ENCODE assay signal across 2 cellular contexts in the genomic region with DNA sequence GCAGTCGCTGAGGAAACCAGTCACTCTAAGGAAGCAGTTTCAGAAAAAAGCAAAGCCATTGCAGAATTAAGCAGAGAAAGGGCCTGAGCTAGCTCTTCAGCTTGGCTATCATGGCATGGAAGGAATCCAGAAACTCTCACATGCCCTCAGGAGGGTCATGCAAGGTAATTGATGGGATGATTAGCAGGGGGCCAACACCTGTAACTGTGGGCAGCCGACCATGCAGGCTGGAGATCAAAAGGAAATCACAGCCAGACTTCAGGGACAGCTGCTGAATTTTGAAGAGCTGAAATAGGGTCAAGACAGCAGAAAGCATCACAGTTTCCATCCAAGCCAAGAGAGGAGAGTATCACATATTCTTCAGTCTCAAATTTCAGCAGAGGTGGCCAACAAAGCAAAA.
TF ChIP-seq lines count a peak whose summit lies in the region.

No MANE protein-coding gene starts in this region.

TF ChIP-seq in GM23338, 12 proteins besides CTCF, POLR2A, EP300 and RAD21 (continued from another document):
- TF ChIP-seq, protein P1, sequence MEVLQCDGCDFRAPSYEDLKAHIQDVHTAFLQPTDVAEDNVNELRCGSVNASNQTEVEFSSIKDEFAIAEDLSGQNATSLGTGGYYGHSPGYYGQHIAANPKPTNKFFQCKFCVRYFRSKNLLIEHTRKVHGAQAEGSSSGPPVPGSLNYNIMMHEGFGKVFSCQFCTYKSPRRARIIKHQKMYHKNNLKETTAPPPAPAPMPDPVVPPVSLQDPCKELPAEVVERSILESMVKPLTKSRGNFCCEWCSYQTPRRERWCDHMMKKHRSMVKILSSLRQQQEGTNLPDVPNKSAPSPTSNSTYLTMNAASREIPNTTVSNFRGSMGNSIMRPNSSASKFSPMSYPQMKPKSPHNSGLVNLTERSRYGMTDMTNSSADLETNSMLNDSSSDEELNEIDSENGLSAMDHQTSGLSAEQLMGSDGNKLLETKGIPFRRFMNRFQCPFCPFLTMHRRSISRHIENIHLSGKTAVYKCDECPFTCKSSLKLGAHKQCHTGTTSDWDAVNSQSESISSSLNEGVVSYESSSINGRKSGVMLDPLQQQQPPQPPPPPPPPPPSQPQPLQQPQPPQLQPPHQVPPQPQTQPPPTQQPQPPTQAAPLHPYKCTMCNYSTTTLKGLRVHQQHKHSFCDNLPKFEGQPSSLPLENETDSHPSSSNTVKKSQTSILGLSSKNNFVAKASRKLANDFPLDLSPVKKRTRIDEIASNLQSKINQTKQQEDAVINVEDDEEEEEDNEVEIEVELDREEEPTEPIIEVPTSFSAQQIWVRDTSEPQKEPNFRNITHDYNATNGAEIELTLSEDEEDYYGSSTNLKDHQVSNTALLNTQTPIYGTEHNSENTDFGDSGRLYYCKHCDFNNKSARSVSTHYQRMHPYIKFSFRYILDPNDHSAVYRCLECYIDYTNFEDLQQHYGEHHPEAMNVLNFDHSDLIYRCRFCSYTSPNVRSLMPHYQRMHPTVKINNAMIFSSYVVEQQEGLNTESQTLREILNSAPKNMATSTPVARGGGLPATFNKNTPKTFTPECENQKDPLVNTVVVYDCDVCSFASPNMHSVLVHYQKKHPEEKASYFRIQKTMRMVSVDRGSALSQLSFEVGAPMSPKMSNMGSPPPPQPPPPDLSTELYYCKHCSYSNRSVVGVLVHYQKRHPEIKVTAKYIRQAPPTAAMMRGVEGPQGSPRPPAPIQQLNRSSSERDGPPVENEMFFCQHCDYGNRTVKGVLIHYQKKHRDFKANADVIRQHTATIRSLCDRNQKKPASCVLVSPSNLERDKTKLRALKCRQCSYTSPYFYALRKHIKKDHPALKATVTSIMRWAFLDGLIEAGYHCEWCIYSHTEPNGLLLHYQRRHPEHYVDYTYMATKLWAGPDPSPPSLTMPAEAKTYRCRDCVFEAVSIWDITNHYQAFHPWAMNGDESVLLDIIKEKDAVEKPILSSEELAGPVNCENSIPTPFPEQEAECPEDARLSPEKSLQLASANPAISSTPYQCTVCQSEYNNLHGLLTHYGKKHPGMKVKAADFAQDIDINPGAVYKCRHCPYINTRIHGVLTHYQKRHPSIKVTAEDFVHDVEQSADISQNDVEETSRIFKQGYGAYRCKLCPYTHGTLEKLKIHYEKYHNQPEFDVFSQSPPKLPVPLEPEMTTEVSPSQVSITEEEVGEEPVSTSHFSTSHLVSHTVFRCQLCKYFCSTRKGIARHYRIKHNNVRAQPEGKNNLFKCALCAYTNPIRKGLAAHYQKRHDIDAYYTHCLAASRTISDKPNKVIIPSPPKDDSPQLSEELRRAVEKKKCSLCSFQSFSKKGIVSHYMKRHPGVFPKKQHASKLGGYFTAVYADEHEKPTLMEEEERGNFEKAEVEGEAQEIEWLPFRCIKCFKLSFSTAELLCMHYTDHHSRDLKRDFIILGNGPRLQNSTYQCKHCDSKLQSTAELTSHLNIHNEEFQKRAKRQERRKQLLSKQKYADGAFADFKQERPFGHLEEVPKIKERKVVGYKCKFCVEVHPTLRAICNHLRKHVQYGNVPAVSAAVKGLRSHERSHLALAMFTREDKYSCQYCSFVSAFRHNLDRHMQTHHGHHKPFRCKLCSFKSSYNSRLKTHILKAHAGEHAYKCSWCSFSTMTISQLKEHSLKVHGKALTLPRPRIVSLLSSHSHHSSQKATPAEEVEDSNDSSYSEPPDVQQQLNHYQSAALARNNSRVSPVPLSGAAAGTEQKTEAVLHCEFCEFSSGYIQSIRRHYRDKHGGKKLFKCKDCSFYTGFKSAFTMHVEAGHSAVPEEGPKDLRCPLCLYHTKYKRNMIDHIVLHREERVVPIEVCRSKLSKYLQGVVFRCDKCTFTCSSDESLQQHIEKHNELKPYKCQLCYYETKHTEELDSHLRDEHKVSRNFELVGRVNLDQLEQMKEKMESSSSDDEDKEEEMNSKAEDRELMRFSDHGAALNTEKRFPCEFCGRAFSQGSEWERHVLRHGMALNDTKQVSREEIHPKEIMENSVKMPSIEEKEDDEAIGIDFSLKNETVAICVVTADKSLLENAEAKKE (CRISPR knock-in tag; IDR thresholded peaks at IDR 0.05): no peak
- TF ChIP-seq ZNF114 (CRISPR knock-in tag; IDR thresholded peaks at IDR 0.05) (no peak), EZH2phosphoT487 (IDR thresholded peaks at IDR 0.05; ENCODE audit: unreplicated experiment) (no peak), EZH2 (IDR thresholded peaks at IDR 0.05; ENCODE audit: low read depth, unreplicated experiment) (no peak), POLR2AphosphoS5 (IDR thresholded peaks at IDR 0.05; ENCODE audit: low read depth) (no peak), ZNF331 (CRISPR knock-in tag; IDR thresholded peaks at IDR 0.05; ENCODE audit: low read depth) (no peak), JUNB (IDR thresholded peaks at IDR 0.05; ENCODE audit: unreplicated experiment) (no peak), NANOG (IDR thresholded peaks at IDR 0.05; ENCODE audit: borderline replicate concordance) (no peak), CREB1 (CRISPR knock-in tag; IDR thresholded peaks at IDR 0.05; ENCODE audit: low read depth) (no peak), ETS1 (IDR thresholded peaks at IDR 0.05) (no peak)

TF ChIP-seq in WTC11, 78 proteins besides CTCF, POLR2A, EP300 and RAD21 (continued from another document):
- TF ChIP-seq ZNF281 (CRISPR knock-in tag; IDR thresholded peaks at IDR 0.05) (no peak), ATF6 (CRISPR knock-in tag; IDR thresholded peaks at IDR 0.05) (no peak), HMGA2 (CRISPR knock-in tag; IDR thresholded peaks at IDR 0.05) (no peak), TEAD1 (CRISPR knock-in tag; IDR thresholded peaks at IDR 0.05) (no peak), NFATC4 (CRISPR knock-in tag; IDR thresholded peaks at IDR 0.05) (no peak)
